8 cellular contexts compared by ENCODE assay signal in genomic region chr6:36616888-36617521, GRCh38. TPM values are rescaled to one million over a fixed set of nuclear protein-coding genes. Genes with fewer than 3 reads are reported as not detected.
DNase-seq lines count a peak whose midpoint lies in the region; ATAC-seq, FAIRE-seq and TF ChIP-seq lines count a peak whose summit lies in the region.

No MANE protein-coding gene starts in this region.

- POLR2A ChIA-PET in PC-9 (lab: Charles Lee; ENCODE audit: unreplicated experiment), result interaction anchor here (0.5 kb wide), 1 partner anchor 210 kb away, joined by 4 read pairs; no protein-coding TSS in a partner anchor

- H3K9me2 ChIP-seq in PC-9 (ENCODE audit: insufficient read depth), result no peaks in the 10 kb centered on the region

- ATAC-seq in GM21447 (IDR thresholded peaks at IDR 0.05; ENCODE audit: unreplicated experiment) (no peak), HG03108 (IDR thresholded peaks at IDR 0.05; ENCODE audit: unreplicated experiment) (no peak)

- peaks cover 24% of the 10 kb centered on the region for H3K4me1 ChIP-seq in PC-9 (replicated peaks; ENCODE audit: insufficient read depth)
- H3K4me1 ChIP-seq in esophagus squamous epithelium, result peaks cover 11 to 39% (median 11%) of the 10 kb centered on the region in 3 donors
- peaks cover 0 to 2% of the 10 kb centered on the region in 2 donors for H3K4me1 ChIP-seq in small intestine (ENCODE audit: control insufficient read depth in 2 of 2, insufficient read depth in 1 of 2, low read depth in 1 of 2, low read length in 1 of 2)

- peak overlapping the region; percentile 50 for H3K4me2 ChIP-seq in PC-9

- WGBS in esophagus squamous epithelium, 2 donors, result 35 to 41% methylated on average over 3 to 5 of the region's 5 CpGs
- 17 to 59% (median 29%) methylated on average over 5 of the region's 5 CpGs for WGBS in small intestine, 3 donors

- H3K27me3 ChIP-seq in PC-9 (ENCODE audit: insufficient read depth, low read depth) (no peaks in the 10 kb centered on the region), esophagus squamous epithelium (no peaks in the 10 kb centered on the region), small intestine (ENCODE audit: control insufficient read depth in 2 of 2, insufficient read depth in 2 of 2, low read length in 2 of 2) (no peaks in the 10 kb centered on the region)

- CTCF ChIA-PET in PC-9 (lab: Charles Lee), result interaction anchor here (0.6 to 0.7 kb wide), 2 partner anchors 50 to 62 kb away, joined by 4 to 11 read pairs; partner anchors contain the start of gene CDKN1A

- intact Hi-C loops in PC-9 (cut with micrococcal nuclease; ENCODE audit: unreplicated experiment), result loop anchor here (1.0 to 5.0 kb wide), 5 partner anchors 63 to 590 kb away; partner anchors contain the start of gene MAPK14
- intact Hi-C loops in esophagus squamous epithelium (cut with DNase I), result loop anchor here (10.0 kb wide), 1 partner anchor 138 kb away; no protein-coding TSS in a partner anchor

- TF ChIP-seq CTCF in PC-9 (conservative IDR thresholded peaks at IDR 0.05), result 0 out of 2 replicates have a peak, but pooled peaks have one; percentile 9
- TF ChIP-seq CTCF in esophagus squamous epithelium (IDR thresholded peaks at IDR 0.05), result no peak

- TSS peak; percentile 57 for BruUV-seq in PC-9 (replicated peaks; lab: Mats Ljungman, UMichigan)

- no peak for TF ChIP-seq POLR2A in esophagus squamous epithelium (IDR thresholded peaks at IDR 0.05)

- H3K36me3 ChIP-seq in PC-9 (ENCODE audit: low read depth) (no peaks in the 10 kb centered on the region), esophagus squamous epithelium (peaks cover 0 to 19% (median 4%) of the 10 kb centered on the region in 3 donors), small intestine (ENCODE audit: control insufficient read depth in 2 of 2, insufficient read depth in 2 of 2, low read length in 2 of 2) (peaks cover 0 to 7% of the 10 kb centered on the region in 2 donors)

- no peak overlapping the region for H3K4me3 ChIP-seq in PC-9
- H3K4me3 ChIP-seq in esophagus squamous epithelium, result no peak overlapping the region
- H3K4me3 ChIP-seq in small intestine (ENCODE audit: low read depth in 1 of 2, low read length in 2 of 2), result no peak overlapping the region

- H2AFZ ChIP-seq in PC-9, result no peak overlapping the region

- no peaks in the 10 kb centered on the region for H3K79me2 ChIP-seq in PC-9 (ENCODE audit: low read depth)

- H3K27ac ChIP-seq in PC-9 (peak overlapping the region; percentile 65), esophagus squamous epithelium (peak overlapping the region; percentile 67 to 83 (median 78)), small intestine (ENCODE audit: low read depth in 1 of 2, low read length in 1 of 2) (peak overlapping the region; percentile 71 to 80)

- FAIRE-seq in small intestine (lab: Jason Lieb, UNC) (no peak), GM19239 (lab: Jason Lieb, UNC) (no peak)

- peak; percentile 38 for DNase-seq in NCI-H345 (lab: John Stamatoyannopoulos, UW)
- DNase-seq in NCI-H345 treated with DMSO at 0.1 percent for 48 hours (lab: John Stamatoyannopoulos, UW; ENCODE audit: unreplicated experiment), result no peak
- DNase-seq in PC-9, result peak; percentile 90 to 99
- no peak for DNase-seq in esophagus squamous epithelium (lab: John Stamatoyannopoulos, UW)
- DNase-seq in small intestine, result peak; percentile 86
- no peak for DNase-seq in GM19239 (ENCODE audit: insufficient read length, low spot score)

- H4K20me1 ChIP-seq in PC-9 (ENCODE audit: insufficient read depth), result no peaks in the 10 kb centered on the region

- H3F3A ChIP-seq in PC-9 (ENCODE audit: insufficient read depth, low read depth), result peaks cover 65% of the 10 kb centered on the region

- H3K9me3 ChIP-seq in PC-9 (ENCODE audit: insufficient read depth, low read depth), result no peaks in the 10 kb centered on the region
- no peaks in the 10 kb centered on the region for H3K9me3 ChIP-seq in esophagus squamous epithelium
- H3K9me3 ChIP-seq in small intestine (ENCODE audit: control insufficient read depth, low read depth), result no peaks in the 10 kb centered on the region

RNA-seq across cellular contexts. Expression of gene SRSF3, which starts 22.8 kb away (rescaled TPM):
- total RNA-seq in PC-9 (2021), result 278 and 282 TPM in 2 replicates
- total RNA-seq in esophagus squamous epithelium, result 100 to 1,000 TPM; 111 to 213 (median 185) TPM
- polyA plus RNA-seq in small intestine, result 100 to 1,000 TPM; 115 to 311 (median 126) TPM

Comparison
In these comparisons a context has a peak if more than half of its experiments do, and no peak if none do; other contexts are left out.
1. DNase-seq: peak in NCI-H345 (single experiment), PC-9 (2 of 2) and small intestine (single experiment); none in NCI-H345 treated with DMSO at 0.1 percent for 48 hours (single experiment), esophagus squamous epithelium (single experiment) and GM19239 (single experiment).
2. Peak in every context shown above with its lines, with median percentiles within 50 percentile points of each other: H3K27ac ChIP-seq.